ENCODE assay signal across 9 cellular contexts in genomic region chr17:50920041-50920410, GRCh38. TPM values are rescaled to one million over a fixed set of nuclear protein-coding genes. Genes with fewer than 3 reads are reported as not detected.
DNase-seq lines count a peak whose midpoint lies in the region; ATAC-seq and TF ChIP-seq lines count a peak whose summit lies in the region.
"Had no signal": no experiment of that assay in that cellular context is flagged by ENCODE, and none has a peak within 500 bp of the region (broad histone marks: within the 10 kb centered on the region; RNA-seq: fewer than 3 reads in every experiment).

No MANE protein-coding gene starts in this region.

- no peak overlapping the region for H3K23ac ChIP-seq in mesendoderm (ENCODE audit: low read length)

- in situ Hi-C loops in transverse colon (cut with MboI; ENCODE audit: low pct_ligation_motif_present in 1 of 4, low pct_unique_long_range_greater_than_20kb in 1 of 4, low sequenced_read_pairs in 3 of 4) = no loop called here

- H2AK5ac ChIP-seq in mesendoderm (ENCODE audit: low read length) = no peak overlapping the region

- peak overlapping the region; percentile 87 to 97 (median 94) for H3K27ac ChIP-seq in body of pancreas
- H3K27ac ChIP-seq in lower lobe of right lung = peak overlapping the region; percentile 53
- peak overlapping the region; percentile 81 to 93 (median 91) for H3K27ac ChIP-seq in transverse colon
- H3K27ac ChIP-seq in mesendoderm (ENCODE audit: low read depth, low read length) = no peak overlapping the region

- H3K36me3 ChIP-seq in body of pancreas (replicated peaks in 1 of 2; ENCODE audit: insufficient read depth in 1 of 2, low read depth in 2 of 2) (no peaks in the 10 kb centered on the region), lower lobe of right lung (no peaks in the 10 kb centered on the region), transverse colon (no peaks in the 10 kb centered on the region), mesendoderm (ENCODE audit: control insufficient read depth, insufficient read depth, low read length) (no peaks in the 10 kb centered on the region)

- H3K56ac ChIP-seq in mesendoderm (ENCODE audit: low read length) = no peak overlapping the region

- no peaks in the 10 kb centered on the region for H3K27me3 Mint-ChIP-seq in activated naive CD8-positive, alpha-beta T cell
- H3K27me3 Mint-ChIP-seq in activated naive CD8-positive, alpha-beta T cell treated with anti-CD3 and anti-CD28 coated beads for 36 hours = no peaks in the 10 kb centered on the region

- intact Hi-C loops in body of pancreas (cut with DNase I) (no loop called here), lower lobe of right lung (cut with DNase I) (no loop called here), transverse colon (cut with DNase I; ENCODE audit: low total_unique reads) (no loop called here)

- no peaks in the 10 kb centered on the region for H3K79me2 ChIP-seq in mesendoderm (ENCODE audit: control insufficient read depth, insufficient read depth, low read length)

- TF ChIP-seq CTCF in body of pancreas (IDR thresholded peaks at IDR 0.05) (no peak), lower lobe of right lung (IDR thresholded peaks at IDR 0.05) (no peak), transverse colon (IDR thresholded peaks at IDR 0.05) (no peak)

- H3K27me3 ChIP-seq in body of pancreas = no peaks in the 10 kb centered on the region
- no peaks in the 10 kb centered on the region for H3K27me3 ChIP-seq in lower lobe of right lung (ENCODE audit: low read depth)
- H3K27me3 ChIP-seq in transverse colon = no peaks in the 10 kb centered on the region
- no peaks in the 10 kb centered on the region for H3K27me3 ChIP-seq in mesendoderm (ENCODE audit: insufficient read depth, low read length, poor library complexity)

- no peaks in the 10 kb centered on the region for H3K36me3 Mint-ChIP-seq in activated naive CD8-positive, alpha-beta T cell
- H3K36me3 Mint-ChIP-seq in activated naive CD8-positive, alpha-beta T cell treated with anti-CD3 and anti-CD28 coated beads for 36 hours = no peaks in the 10 kb centered on the region
- H3K36me3 Mint-ChIP-seq: naive B cell had no signal

- no peak overlapping the region for H3K4ac ChIP-seq in mesendoderm (ENCODE audit: low read depth, low read length)

- no peaks in the 10 kb centered on the region for H3K9me3 ChIP-seq in body of pancreas
- H3K9me3 ChIP-seq in lower lobe of right lung = no peaks in the 10 kb centered on the region
- no peaks in the 10 kb centered on the region for H3K9me3 ChIP-seq in transverse colon

- H2BK15ac ChIP-seq in mesendoderm (replicated peaks; ENCODE audit: low read depth) = no peak overlapping the region

- no peak overlapping the region for H3K18ac ChIP-seq in mesendoderm (ENCODE audit: low read length)

- H3K4me1 Mint-ChIP-seq in activated naive CD8-positive, alpha-beta T cell (ENCODE audit: low read depth) = peaks cover 45% of the 10 kb centered on the region
- H3K4me1 Mint-ChIP-seq in activated naive CD8-positive, alpha-beta T cell treated with anti-CD3 and anti-CD28 coated beads for 36 hours = peaks cover 26% of the 10 kb centered on the region

- H3K4me2 ChIP-seq in mesendoderm (ENCODE audit: low read length) = no peak overlapping the region

- TF ChIP-seq POLR2A in body of pancreas (IDR thresholded peaks at IDR 0.05) (no peak), transverse colon (IDR thresholded peaks at IDR 0.05) (peak; percentile 0)

- DNase-seq in activated naive CD8-positive, alpha-beta T cell treated with anti-CD3 and anti-CD28 coated beads for 36 hours = no peak
- DNase-seq in body of pancreas (no peak), lower lobe of right lung (no peak), transverse colon (no peak), mesendoderm (no peak)
- no peak for DNase-seq in activated CD4-positive, CD25-positive, alpha-beta regulatory T cell treated with anti-CD3 and anti-CD28 coated beads, Interleukin-2, amount 50 U/mL, for 72 hours

- no peak overlapping the region for H2BK5ac ChIP-seq in mesendoderm (ENCODE audit: low read length)

- TF ChIP-seq EP300 in transverse colon (IDR thresholded peaks at IDR 0.05; ENCODE audit: low read depth) = no peak

- H3K4me3 ChIP-seq in body of pancreas (no peak overlapping the region), lower lobe of right lung (no peak overlapping the region), transverse colon (peak overlapping the region in 1 of 4 donors; percentile 2), mesendoderm (ENCODE audit: low read length) (no peak overlapping the region)

- no peak overlapping the region for H4K5ac ChIP-seq in mesendoderm (ENCODE audit: low read length)

- peaks cover 70% of the 10 kb centered on the region for H3K4me1 ChIP-seq in body of pancreas
- H3K4me1 ChIP-seq in lower lobe of right lung = peaks cover 27% of the 10 kb centered on the region
- peaks cover 24 to 90% (median 72%) of the 10 kb centered on the region in 4 donors for H3K4me1 ChIP-seq in transverse colon
- peaks cover 10% of the 10 kb centered on the region for H3K4me1 ChIP-seq in mesendoderm (ENCODE audit: control insufficient read depth, low read depth, low read length)

- no peak overlapping the region for H3K4me3 Mint-ChIP-seq in activated naive CD8-positive, alpha-beta T cell
- no peak overlapping the region for H3K4me3 Mint-ChIP-seq in activated naive CD8-positive, alpha-beta T cell treated with anti-CD3 and anti-CD28 coated beads for 36 hours
- H3K4me3 Mint-ChIP-seq: naive B cell had no signal

- H3K9ac ChIP-seq in mesendoderm (ENCODE audit: low read length) = no peak overlapping the region

- ATAC-seq in body of pancreas (no peak), lower lobe of right lung (no peak), HG02571 (IDR thresholded peaks at IDR 0.05; ENCODE audit: unreplicated experiment) (no peak)

- H3K9me3 Mint-ChIP-seq in activated naive CD8-positive, alpha-beta T cell (ENCODE audit: low read depth) = no peaks in the 10 kb centered on the region
- peaks cover 2% of the 10 kb centered on the region for H3K9me3 Mint-ChIP-seq in activated naive CD8-positive, alpha-beta T cell treated with anti-CD3 and anti-CD28 coated beads for 36 hours
- H3K9me3 Mint-ChIP-seq: naive B cell had no signal

- H3K79me1 ChIP-seq in mesendoderm (ENCODE audit: low read length) = no peaks in the 10 kb centered on the region

- no peak overlapping the region for H4K8ac ChIP-seq in mesendoderm (ENCODE audit: low read depth, low read length)

- peak overlapping the region; percentile 28 for H3K27ac Mint-ChIP-seq in activated naive CD8-positive, alpha-beta T cell
- no peak overlapping the region for H3K27ac Mint-ChIP-seq in activated naive CD8-positive, alpha-beta T cell treated with anti-CD3 and anti-CD28 coated beads for 36 hours

- no peak overlapping the region for H2BK120ac ChIP-seq in mesendoderm (ENCODE audit: low read depth, low read length)

- WGBS in body of pancreas, 2 donors = 13 to 20% methylated on average over 6 to 8 of the region's 8 CpGs
- WGBS in transverse colon (ENCODE audit: low coverage in 1 of 2), 2 donors = 45 to 60% methylated on average over 3 to 8 of the region's 8 CpGs
- no CpG with 5 or more reads among the region's 8 CpGs for WGBS in mesendoderm (ENCODE audit: extremely low coverage, insufficient coverage, low lambda C conversion rate)

RNA-seq across cellular contexts. Expression of gene TOB1, which starts 53.9 kb away (rescaled TPM):
- total RNA-seq in activated naive CD8-positive, alpha-beta T cell treated with anti-CD3 and anti-CD28 coated beads for 36 hours = 10 to 100 TPM; 40.1 to 44.9 TPM
- total RNA-seq in body of pancreas (10 to 100 TPM; 36.8 to 46.1 TPM), lower lobe of right lung (72.9 TPM), transverse colon (10 to 100 TPM; 69.1 to 88.3 (median 75.5) TPM)
- polyA plus RNA-seq in mesendoderm (2013, experiment 1 of 2) = 9.4 TPM
- 9.3 TPM for polyA plus RNA-seq in mesendoderm (2013, experiment 2 of 2)
